ENCODE assay signal across 9 cellular contexts in the genomic region with DNA sequence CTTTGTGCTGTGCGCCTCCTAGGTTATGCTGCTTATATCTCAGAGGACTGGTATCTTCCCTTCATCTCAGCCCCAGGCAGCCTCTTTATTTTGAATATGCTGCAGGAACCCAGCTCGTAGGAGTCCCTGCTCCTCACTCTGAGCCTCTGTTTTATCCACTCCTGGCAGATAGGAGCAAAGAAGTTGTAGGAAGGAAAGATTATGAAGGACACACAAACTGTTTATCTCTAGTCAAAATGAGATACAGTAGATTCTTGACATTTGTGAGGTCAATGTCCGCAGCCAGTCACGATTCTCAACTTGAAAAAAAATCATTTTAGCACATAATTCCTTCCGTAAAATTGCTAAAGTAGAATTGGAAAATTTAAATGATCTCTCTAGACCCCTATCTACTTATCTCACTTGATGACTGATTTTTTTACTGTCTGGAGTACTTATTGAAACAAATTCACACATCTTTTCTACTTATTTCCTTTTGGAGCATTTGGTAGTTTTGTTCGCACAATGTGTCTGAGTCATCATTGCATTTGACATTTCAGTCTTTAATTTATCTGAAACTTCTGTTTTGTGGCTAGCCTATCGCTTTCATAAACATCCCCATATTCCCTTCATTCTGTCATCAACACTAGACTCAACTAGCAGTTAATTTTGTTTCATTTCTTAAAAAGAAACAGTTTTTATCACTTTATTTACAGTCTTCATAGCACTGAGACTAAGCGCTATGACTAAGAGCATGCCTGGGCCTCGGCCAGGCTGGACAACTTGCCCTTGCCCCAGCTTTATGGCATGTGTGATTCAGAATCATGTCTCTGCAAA. TPM values are rescaled to one million over a fixed set of nuclear protein-coding genes. Genes with fewer than 3 reads are reported as not detected.
A peak's percentile ranks its signal among the peaks of the same experiment; 100 is the strongest.
DNase-seq lines count a peak whose midpoint lies in the region; ATAC-seq and TF ChIP-seq lines count a peak whose summit lies in the region.
"Had no signal": no experiment of that assay in that cellular context is flagged by ENCODE, and none has a peak within 500 bp of the region (broad histone marks: within the 10 kb centered on the region; RNA-seq: fewer than 3 reads in every experiment).

No MANE protein-coding gene starts in this region.

- POLR2A ChIA-PET in MCF 10A (lab: Yijun Ruan, JAX): interaction anchor here (0.6 kb wide), 1 partner anchor 679 kb away, joined by 3 read pairs; no protein-coding TSS in a partner anchor
- POLR2A ChIA-PET in activated CD8-positive, alpha-beta T cell treated with anti-CD3 and anti-CD28 coated beads for 36 hours (lab: Charles Lee): no interaction called here

- DNase-seq in MCF 10A (ENCODE audit: unreplicated experiment): peak; percentile 52
- DNase-seq in breast epithelium (ENCODE audit: low spot score in 2 of 2): no peak
- DNase-seq in activated CD8-positive, alpha-beta T cell treated with anti-CD3 and anti-CD28 coated beads for 36 hours: peak; percentile 66
- peak; percentile 94 for DNase-seq in fibroblast of villous mesenchyme (ENCODE audit: low read depth)
- DNase-seq in type B pancreatic cell (ENCODE audit: extremely low spot score, unreplicated experiment): no peak
- DNase-seq in cortex of kidney (lab: John Stamatoyannopoulos, UW): no peak
- DNase-seq in middle frontal gyrus (ENCODE audit: extremely low spot score, low spot score): no peak

- BruUV-seq in MCF 10A (replicated peaks; lab: Mats Ljungman, UMichigan): no TSS peak

- intact Hi-C loops in MCF 10A (cut with micrococcal nuclease): no loop called here
- intact Hi-C loops in breast epithelium (cut with DNase I; ENCODE audit: low total_unique reads): no loop called here
- intact Hi-C loops in activated CD8-positive, alpha-beta T cell treated with anti-CD3 and anti-CD28 coated beads for 36 hours (cut with micrococcal nuclease): no loop called here

- no peaks in the 10 kb centered on the region for H3K4me1 ChIP-seq in breast epithelium

- no peak overlapping the region for H3K27ac ChIP-seq in breast epithelium

- no peaks in the 10 kb centered on the region for H3K9me3 ChIP-seq in breast epithelium
- H3K9me3 ChIP-seq: Caco-2 had no signal

- peak; percentile 81 for ATAC-seq in activated CD8-positive, alpha-beta T cell treated with anti-CD3 and anti-CD28 coated beads for 36 hours
- no peak for ATAC-seq in GM19395 (IDR thresholded peaks at IDR 0.05; ENCODE audit: unreplicated experiment)

- no peaks in the 10 kb centered on the region for H3K36me3 Mint-ChIP-seq in MCF 10A (ENCODE audit: insufficient read depth, unreplicated experiment)
- peaks cover 15% of the 10 kb centered on the region for H3K36me3 Mint-ChIP-seq in activated CD8-positive, alpha-beta T cell treated with anti-CD3 and anti-CD28 coated beads for 36 hours (ENCODE audit: low read depth)
- peaks cover 9% of the 10 kb centered on the region for H3K36me3 Mint-ChIP-seq in type B pancreatic cell

- TF ChIP-seq CTCF in MCF 10A (IDR thresholded peaks at IDR 0.05; ENCODE audit: unreplicated experiment) (no peak), breast epithelium (IDR thresholded peaks at IDR 0.05) (no peak), fibroblast of villous mesenchyme (IDR thresholded peaks at IDR 0.05; ENCODE audit: insufficient read depth, low read depth, low read length) (no peak), type B pancreatic cell (conservative IDR thresholded peaks at IDR 0.05) (no peak)
- TF ChIP-seq CTCF in activated CD8-positive, alpha-beta T cell treated with anti-CD3 and anti-CD28 coated beads for 36 hours (IDR thresholded peaks at IDR 0.05): no peak

- TF ChIP-seq POLR2A in breast epithelium (IDR thresholded peaks at IDR 0.05): no peak

- H3K4me1 Mint-ChIP-seq in MCF 10A (ENCODE audit: insufficient read depth, unreplicated experiment): peaks cover 7% of the 10 kb centered on the region
- peaks cover 72% of the 10 kb centered on the region for H3K4me1 Mint-ChIP-seq in activated CD8-positive, alpha-beta T cell treated with anti-CD3 and anti-CD28 coated beads for 36 hours (ENCODE audit: low read depth)
- peaks cover 19% of the 10 kb centered on the region for H3K4me1 Mint-ChIP-seq in type B pancreatic cell (ENCODE audit: unreplicated experiment)

- no peaks in the 10 kb centered on the region for H3K27me3 ChIP-seq in breast epithelium

- H3K9me3 Mint-ChIP-seq in MCF 10A (ENCODE audit: unreplicated experiment) (no peaks in the 10 kb centered on the region), type B pancreatic cell (no peaks in the 10 kb centered on the region)
- no peaks in the 10 kb centered on the region for H3K9me3 Mint-ChIP-seq in activated CD8-positive, alpha-beta T cell treated with anti-CD3 and anti-CD28 coated beads for 36 hours

- H3K36me3 ChIP-seq in breast epithelium: no peaks in the 10 kb centered on the region

- CTCF ChIA-PET in MCF 10A (lab: Yijun Ruan, JAX): interaction anchor here (0.8 to 1.1 kb wide), 2 partner anchors 14 to 803 kb away, joined by 3 read pairs; no protein-coding TSS in a partner anchor
- CTCF ChIA-PET in activated CD8-positive, alpha-beta T cell treated with anti-CD3 and anti-CD28 coated beads for 36 hours (lab: Charles Lee): interaction anchor here (8.7 kb wide), 1 partner anchor 12 kb away, joined by 48 read pairs; no protein-coding TSS in a partner anchor

- H3K27ac Mint-ChIP-seq in MCF 10A (ENCODE audit: low read depth, unreplicated experiment) (no peak overlapping the region), type B pancreatic cell (peak overlapping the region; percentile 24)
- H3K27ac Mint-ChIP-seq in activated CD8-positive, alpha-beta T cell treated with anti-CD3 and anti-CD28 coated beads for 36 hours: peak overlapping the region; percentile 87

- H3K27me3 Mint-ChIP-seq in MCF 10A (ENCODE audit: insufficient read depth, unreplicated experiment) (no peaks in the 10 kb centered on the region), type B pancreatic cell (no peaks in the 10 kb centered on the region)
- no peaks in the 10 kb centered on the region for H3K27me3 Mint-ChIP-seq in activated CD8-positive, alpha-beta T cell treated with anti-CD3 and anti-CD28 coated beads for 36 hours

- no peak overlapping the region for H3K4me3 Mint-ChIP-seq in MCF 10A (ENCODE audit: unreplicated experiment)
- peak overlapping the region; percentile 54 for H3K4me3 Mint-ChIP-seq in activated CD8-positive, alpha-beta T cell treated with anti-CD3 and anti-CD28 coated beads for 36 hours
- peak overlapping the region; percentile 0 for H3K4me3 Mint-ChIP-seq in type B pancreatic cell

- no peak overlapping the region for H3K4me3 ChIP-seq in breast epithelium
- peak overlapping the region; percentile 16 for H3K4me3 ChIP-seq in fibroblast of villous mesenchyme (ENCODE audit: low read depth, low read length)

RNA-seq across cellular contexts. Expression of a gene that starts 15.8 kb away (rescaled TPM):
- total RNA-seq in MCF 10A (2022) (5.2 and 11.7 TPM in 2 replicates), breast epithelium (10 to 100 TPM in 1 of 3 donors, 1 to 10 TPM in 2; 7.4 to 16.7 (median 9.7) TPM), fibroblast of villous mesenchyme (14.8 and 16.8 TPM in 2 replicates), type B pancreatic cell (ENCODE audit: low replicate concordance) (16.6 and 23.8 TPM in 2 replicates)
- total RNA-seq in activated CD8-positive, alpha-beta T cell treated with anti-CD3 and anti-CD28 coated beads for 36 hours: 10 to 100 TPM; 13.5 to 14.9 TPM

Comparison
In these comparisons a context has a peak if more than half of its experiments do, and no peak if none do; other contexts are left out.
1. DNase-seq: peak in MCF 10A (single experiment), activated CD8-positive, alpha-beta T cell treated with anti-CD3 and anti-CD28 coated beads for 36 hours (single experiment) and fibroblast of villous mesenchyme (single experiment); none in breast epithelium (0 of 2), type B pancreatic cell (single experiment), cortex of kidney (single experiment) and middle frontal gyrus (single experiment).